Comparison of ENCODE assay signal across 1 cellular context in the genomic region with DNA sequence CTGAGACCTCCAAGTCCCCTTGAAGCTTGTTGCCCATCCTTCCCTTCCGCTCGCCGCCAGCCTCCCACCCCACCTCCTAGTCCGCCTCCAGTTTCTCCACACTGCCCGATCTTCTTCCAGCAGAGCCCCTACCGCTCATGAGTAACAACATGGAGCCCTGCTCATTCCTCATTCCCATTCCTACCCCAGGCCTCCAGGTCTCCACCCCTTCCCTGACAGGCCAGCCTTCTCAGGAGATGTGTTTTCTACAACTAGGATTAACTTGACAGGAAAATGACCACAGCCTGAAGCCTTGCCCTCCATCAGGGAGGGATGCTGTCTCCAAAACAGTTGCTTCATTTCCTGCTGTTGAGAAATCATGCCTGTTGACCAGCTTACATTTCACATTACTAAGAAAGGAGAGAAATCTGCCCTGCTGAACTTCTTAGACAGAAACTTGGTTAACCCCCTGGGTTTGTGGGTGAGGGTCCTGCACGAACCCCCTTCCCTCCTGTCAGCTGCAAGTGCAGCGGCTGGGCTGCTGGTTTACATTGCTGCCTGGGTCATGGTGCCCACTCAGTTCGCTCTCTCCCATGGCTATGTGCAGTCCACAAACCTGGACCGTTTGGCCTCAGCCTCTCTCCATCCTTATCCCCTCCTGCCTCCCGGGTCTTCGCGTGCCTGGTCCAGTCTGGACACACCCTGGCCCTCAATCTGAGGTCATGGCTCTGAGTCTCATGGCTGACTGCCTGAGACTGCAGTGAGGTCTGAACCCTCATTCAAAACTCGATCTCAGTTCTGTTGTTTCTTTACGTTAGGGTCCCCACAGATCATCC.
TF ChIP-seq lines count a peak whose summit lies in the region.

No MANE protein-coding gene starts in this region.

TF ChIP-seq in H1, 55 proteins besides CTCF, POLR2A, EP300 and RAD21:
- TF ChIP-seq KDM1A (IDR thresholded peaks at IDR 0.05; ENCODE audit: borderline replicate concordance, low read length): no peak
- no peak for TF ChIP-seq BRCA1 (IDR thresholded peaks at IDR 0.05; ENCODE audit: low read depth, low read length)
- no peak for TF ChIP-seq KDM4A (IDR thresholded peaks at IDR 0.05; ENCODE audit: low read depth, low read length, severe bottlenecking)
- no peak for TF ChIP-seq JUN (IDR thresholded peaks at IDR 0.05; ENCODE audit: low read depth, low read length)
- no peak for TF ChIP-seq GTF2F1 (IDR thresholded peaks at IDR 0.05; ENCODE audit: borderline replicate concordance, low read depth, low read length)
